ENCODE assay signal across 1 cellular context in genomic region chr12:39873065-39873464, GRCh38.
TF ChIP-seq lines count a peak whose summit lies in the region.

No MANE protein-coding gene starts in this region.

TF ChIP-seq in SK-N-SH, 30 proteins besides CTCF, POLR2A, EP300 and RAD21 (continued from another document):
- no peak for TF ChIP-seq PBX3 (IDR thresholded peaks at IDR 0.05)
- TF ChIP-seq NFIC (IDR thresholded peaks at IDR 0.05; ENCODE audit: borderline replicate concordance): no peak
TF ChIP-seq in SK-N-SH: peak in this region for 0.
